In genomic region chr12:47707355-47707754, GRCh38 we compare ENCODE assay signal across 14 cellular contexts. TPM values are rescaled to one million over a fixed set of nuclear protein-coding genes. Genes with fewer than 3 reads are reported as not detected.
DNase-seq lines count a peak whose midpoint lies in the region; ATAC-seq, FAIRE-seq and TF ChIP-seq lines count a peak whose summit lies in the region.
"Had no signal": no experiment of that assay in that cellular context is flagged by ENCODE, and none has a peak within 500 bp of the region (broad histone marks: within the 10 kb centered on the region; RNA-seq: fewer than 3 reads in every experiment).

No MANE protein-coding gene starts in this region.

- H3K4me3 ChIP-seq in SK-N-SH (ENCODE audit: low read depth in 2 of 2, low read length in 1 of 2), result no peak overlapping the region

- FAIRE-seq in frontal cortex (lab: Jason Lieb, UNC), result no peak
- FAIRE-seq: kidney had no signal

- intact Hi-C loops in activated T-helper 2 cell treated with anti-CD3 and anti-CD28 coated beads, Interferon-gamma antibody, Interleukin-2, Interleukin-4, amounts not matched to agents 10 μg/mL and 5 μg/mL and 100 μg/mL, durations not matched to agents 14 hours and 24 hours and 36 hours (cut with micrococcal nuclease), result loop anchor here (2.0 to 10.0 kb wide), 10 partner anchors 125 to 1980 kb away; partner anchors contain the start of genes ARID2, ASB8, SCAF11 and SLC38A1

- TF ChIP-seq RAD21 in SK-N-SH (IDR thresholded peaks at IDR 0.05; ENCODE audit: low read length), result no peak

- TF ChIP-seq CTCF in SK-N-SH (IDR thresholded peaks at IDR 0.05), result no peak

- no peak overlapping the region for H3K27ac ChIP-seq in SK-N-SH (ENCODE audit: low read depth in 2 of 2, low read length in 1 of 2)

- no peaks in the 10 kb centered on the region for H4K20me1 ChIP-seq in SK-N-SH (ENCODE audit: insufficient read depth)

- no peak overlapping the region for H3K9ac ChIP-seq in SK-N-SH

- POLR2A ChIA-PET in SK-N-SH (lab: Yijun Ruan, JAX), result interaction anchor here (0.6 kb wide), 1 partner anchor 10 kb away, joined by 3 read pairs; no protein-coding TSS in a partner anchor

- no peaks in the 10 kb centered on the region for H3K9me3 Mint-ChIP-seq in IgD-negative memory B cell
- no peaks in the 10 kb centered on the region for H3K9me3 Mint-ChIP-seq in activated T-helper 2 cell treated with anti-CD3 and anti-CD28 coated beads, Interferon-gamma antibody, Interleukin-2, Interleukin-4, amounts not matched to agents 10 μg/mL and 5 μg/mL and 100 μg/mL, durations not matched to agents 14 hours and 24 hours and 36 hours
- no peaks in the 10 kb centered on the region for H3K9me3 Mint-ChIP-seq in natural killer cell treated with Interleukin-12 subunit alpha and Interleukin-12 subunit beta and Interleukin-15 and Interleukin-18, amount 100 ng/mL, for 72 hours

- no peak for DNase-seq in SK-N-SH
- DNase-seq in activated T-helper 2 cell treated with anti-CD3 and anti-CD28 coated beads, Interferon-gamma antibody, Interleukin-2, Interleukin-4, amounts not matched to agents 10 μg/mL and 5 μg/mL and 100 μg/mL, durations not matched to agents 14 hours and 24 hours and 36 hours (ENCODE audit: low spot score), result peak; percentile 3
- no peak for DNase-seq in natural killer cell treated with Interleukin-12 subunit alpha and Interleukin-12 subunit beta and Interleukin-15 and Interleukin-18, amount 100 ng/mL, for 72 hours (ENCODE audit: low spot score)
- no peak for DNase-seq in amniotic stem cell (lab: John Stamatoyannopoulos, UW)
- no peak for DNase-seq in frontal cortex (ENCODE audit: low spot score in 2 of 2)
- DNase-seq: 8988T, kidney, SIG-M5 had no signal

- H2AFZ ChIP-seq in SK-N-SH (ENCODE audit: low read depth), result no peak overlapping the region

- peak overlapping the region in 1 of 3 donors; percentile 18 for H3K27ac Mint-ChIP-seq in IgD-negative memory B cell
- peak overlapping the region; percentile 48 for H3K27ac Mint-ChIP-seq in activated T-helper 2 cell treated with anti-CD3 and anti-CD28 coated beads, Interferon-gamma antibody, Interleukin-2, Interleukin-4, amounts not matched to agents 10 μg/mL and 5 μg/mL and 100 μg/mL, durations not matched to agents 14 hours and 24 hours and 36 hours
- peak overlapping the region; percentile 95 to 98 for H3K27ac Mint-ChIP-seq in natural killer cell treated with Interleukin-12 subunit alpha and Interleukin-12 subunit beta and Interleukin-15 and Interleukin-18, amount 100 ng/mL, for 72 hours

- ATAC-seq in SK-N-SH treated with all-trans-retinoic acid at 6 μM for 48 hours (no peak), HG02588 (IDR thresholded peaks at IDR 0.05; ENCODE audit: unreplicated experiment) (no peak)
- no peak for ATAC-seq in natural killer cell treated with Interleukin-12 subunit alpha and Interleukin-12 subunit beta and Interleukin-15 and Interleukin-18, amount 100 ng/mL, for 72 hours
- ATAC-seq: activated CD4-positive, CD25-positive, alpha-beta regulatory T cell treated with anti-CD3 and anti-CD28 coated beads, Interleukin-2, amount 50 U/mL, for 24 hours had no signal

- no peaks in the 10 kb centered on the region for H3K27me3 Mint-ChIP-seq in IgD-negative memory B cell
- no peaks in the 10 kb centered on the region for H3K27me3 Mint-ChIP-seq in activated T-helper 2 cell treated with anti-CD3 and anti-CD28 coated beads, Interferon-gamma antibody, Interleukin-2, Interleukin-4, amounts not matched to agents 10 μg/mL and 5 μg/mL and 100 μg/mL, durations not matched to agents 14 hours and 24 hours and 36 hours (ENCODE audit: low read depth)
- H3K27me3 Mint-ChIP-seq in natural killer cell treated with Interleukin-12 subunit alpha and Interleukin-12 subunit beta and Interleukin-15 and Interleukin-18, amount 100 ng/mL, for 72 hours, result no peaks in the 10 kb centered on the region

- peaks cover 0 to 4% of the 10 kb centered on the region in 2 experiments for H3K36me3 ChIP-seq in SK-N-SH (replicated peaks in 1 of 2; ENCODE audit: control insufficient read depth in 1 of 2, insufficient read depth in 2 of 2, low read length in 1 of 2)
- H3K36me3 ChIP-seq: tibial nerve had no signal

- CTCF ChIA-PET in SK-N-SH (lab: Yijun Ruan, JAX), result interaction anchor here (0.8 to 43.0 kb wide), 5 partner anchors 9 to 129 kb away, joined by 3 to 1294 read pairs (median 36); partner anchors contain the start of gene SLC48A1

- H3K4me1 ChIP-seq in SK-N-SH (ENCODE audit: control insufficient read depth in 1 of 2, insufficient read depth in 2 of 2, low read depth in 1 of 2, low read length in 1 of 2), result peaks cover 0 to 5% of the 10 kb centered on the region in 2 experiments; a peak in 2 of 4 replicates

- H3K4me2 ChIP-seq in SK-N-SH, result 0 out of 2 replicates have a peak overlapping the region, but pooled peaks have one; percentile 76

- H3K79me2 ChIP-seq in SK-N-SH (ENCODE audit: insufficient read depth), result peaks cover 33% of the 10 kb centered on the region

- peak overlapping the region; percentile 13 to 84 (median 74) for H3K4me3 Mint-ChIP-seq in IgD-negative memory B cell
- H3K4me3 Mint-ChIP-seq in activated T-helper 2 cell treated with anti-CD3 and anti-CD28 coated beads, Interferon-gamma antibody, Interleukin-2, Interleukin-4, amounts not matched to agents 10 μg/mL and 5 μg/mL and 100 μg/mL, durations not matched to agents 14 hours and 24 hours and 36 hours (ENCODE audit: low read depth), result peak overlapping the region; percentile 67
- peak overlapping the region; percentile 72 for H3K4me3 Mint-ChIP-seq in natural killer cell treated with Interleukin-12 subunit alpha and Interleukin-12 subunit beta and Interleukin-15 and Interleukin-18, amount 100 ng/mL, for 72 hours

- no peaks in the 10 kb centered on the region for H3K9me2 ChIP-seq in SK-N-SH

- H3K4me1 Mint-ChIP-seq in IgD-negative memory B cell, result peaks cover 41 to 61% (median 55%) of the 10 kb centered on the region in 3 donors
- H3K4me1 Mint-ChIP-seq in activated T-helper 2 cell treated with anti-CD3 and anti-CD28 coated beads, Interferon-gamma antibody, Interleukin-2, Interleukin-4, amounts not matched to agents 10 μg/mL and 5 μg/mL and 100 μg/mL, durations not matched to agents 14 hours and 24 hours and 36 hours (ENCODE audit: low read depth), result peaks cover 54% of the 10 kb centered on the region
- H3K4me1 Mint-ChIP-seq in natural killer cell treated with Interleukin-12 subunit alpha and Interleukin-12 subunit beta and Interleukin-15 and Interleukin-18, amount 100 ng/mL, for 72 hours (ENCODE audit: low read depth in 2 of 2), result peaks cover 44 to 53% of the 10 kb centered on the region in 2 donors

- no peak for TF ChIP-seq EP300 in SK-N-SH (IDR thresholded peaks at IDR 0.05; ENCODE audit: borderline replicate concordance in 1 of 2, low read depth in 1 of 2, low read length in 1 of 2)

- H3F3A ChIP-seq in SK-N-SH (replicated peaks; ENCODE audit: insufficient read depth), result no peaks in the 10 kb centered on the region

- no peaks in the 10 kb centered on the region for H3K9me3 ChIP-seq in SK-N-SH
- H3K9me3 ChIP-seq: tibial nerve had no signal

- H3K36me3 Mint-ChIP-seq in IgD-negative memory B cell, result no peaks in the 10 kb centered on the region
- peaks cover 12% of the 10 kb centered on the region for H3K36me3 Mint-ChIP-seq in activated T-helper 2 cell treated with anti-CD3 and anti-CD28 coated beads, Interferon-gamma antibody, Interleukin-2, Interleukin-4, amounts not matched to agents 10 μg/mL and 5 μg/mL and 100 μg/mL, durations not matched to agents 14 hours and 24 hours and 36 hours (ENCODE audit: low read depth)
- no peaks in the 10 kb centered on the region for H3K36me3 Mint-ChIP-seq in natural killer cell treated with Interleukin-12 subunit alpha and Interleukin-12 subunit beta and Interleukin-15 and Interleukin-18, amount 100 ng/mL, for 72 hours

- H3K27me3 ChIP-seq in SK-N-SH (ENCODE audit: insufficient read depth), result no peaks in the 10 kb centered on the region
- H3K27me3 ChIP-seq: tibial nerve had no signal

TF ChIP-seq in SK-N-SH, 30 proteins besides CTCF, POLR2A, EP300 and RAD21 (continues in another document):
- TF ChIP-seq YY1 (IDR thresholded peaks at IDR 0.05; ENCODE audit: low read depth) (no peak), SMC3 (IDR thresholded peaks at IDR 0.05; ENCODE audit: low read depth, low read length) (no peak), ELF1 (IDR thresholded peaks at IDR 0.05) (no peak), MXI1 (IDR thresholded peaks at IDR 0.05; ENCODE audit: low read depth, low read length) (no peak)

TF ChIP-seq in SK-N-SH treated with all-trans-retinoic acid at 6 μM for 48 hours, 23 proteins besides CTCF, POLR2A, EP300 and RAD21 (continues in another document):
- TF ChIP-seq GLIS3 (CRISPR knock-in tag; IDR thresholded peaks at IDR 0.05) (no peak), CSDC2 (CRISPR knock-in tag; IDR thresholded peaks at IDR 0.05) (no peak)

RNA-seq across cellular contexts. Expression of gene RPAP3, which starts 1.5 kb away (rescaled TPM):
- polyA plus RNA-seq in SK-N-SH (2012; rRNA removed), result 6.7 and 9.3 TPM in 2 replicates
- 11.0 and 15.7 TPM in 2 replicates for polyA plus RNA-seq in SK-N-SH (2012; cell fraction: cytosol; rRNA removed)
- 2.4 and 7.6 TPM in 2 replicates for polyA plus RNA-seq in SK-N-SH (2012; cell fraction: nucleus; rRNA removed)
- polyA plus RNA-seq in IgD-negative memory B cell, result 46.0 TPM
- 57.4 and 58.7 TPM in 2 replicates for total RNA-seq in activated T-helper 2 cell treated with anti-CD3 and anti-CD28 coated beads, Interferon-gamma antibody, Interleukin-2, Interleukin-4, amounts not matched to agents 10 μg/mL and 5 μg/mL and 100 μg/mL, durations not matched to agents 14 hours and 24 hours and 36 hours
- 10 to 100 TPM; 26.3 to 33.8 TPM for total RNA-seq in natural killer cell treated with Interleukin-12 subunit alpha and Interleukin-12 subunit beta and Interleukin-15 and Interleukin-18, amount 100 ng/mL, for 72 hours
- 23.6 TPM for total RNA-seq in frontal cortex

RNA-seq across cellular contexts. Expression of gene ENDOU, which starts 17.9 kb away (rescaled TPM):
- not detected in 2 replicates for polyA plus RNA-seq in SK-N-SH (2012; rRNA removed)
- polyA plus RNA-seq in SK-N-SH (2012; cell fraction: cytosol; rRNA removed), result not detected in 2 replicates
- not detected in 2 replicates for polyA plus RNA-seq in SK-N-SH (2012; cell fraction: nucleus; rRNA removed)
- not detected for polyA plus RNA-seq in IgD-negative memory B cell
- not detected in 2 replicates for total RNA-seq in activated T-helper 2 cell treated with anti-CD3 and anti-CD28 coated beads, Interferon-gamma antibody, Interleukin-2, Interleukin-4, amounts not matched to agents 10 μg/mL and 5 μg/mL and 100 μg/mL, durations not matched to agents 14 hours and 24 hours and 36 hours
- total RNA-seq in natural killer cell treated with Interleukin-12 subunit alpha and Interleukin-12 subunit beta and Interleukin-15 and Interleukin-18, amount 100 ng/mL, for 72 hours, result not detected
- not detected for total RNA-seq in frontal cortex
- total RNA-seq: myocyte had no signal

RNA-seq across cellular contexts. Expression of gene RAPGEF3, which starts 51.3 kb away (rescaled TPM):
- 0.90 and 0.93 TPM in 2 replicates for polyA plus RNA-seq in SK-N-SH (2012; rRNA removed)
- 0.23 and 0.42 TPM in 2 replicates for polyA plus RNA-seq in SK-N-SH (2012; cell fraction: cytosol; rRNA removed)
- 3.8 and 4.7 TPM in 2 replicates for polyA plus RNA-seq in SK-N-SH (2012; cell fraction: nucleus; rRNA removed)
- polyA plus RNA-seq in IgD-negative memory B cell, result 0.26 TPM
- 1.8 and 2.7 TPM in 2 replicates for total RNA-seq in activated T-helper 2 cell treated with anti-CD3 and anti-CD28 coated beads, Interferon-gamma antibody, Interleukin-2, Interleukin-4, amounts not matched to agents 10 μg/mL and 5 μg/mL and 100 μg/mL, durations not matched to agents 14 hours and 24 hours and 36 hours
- under 1 TPM; 0.19 to 0.25 TPM for total RNA-seq in natural killer cell treated with Interleukin-12 subunit alpha and Interleukin-12 subunit beta and Interleukin-15 and Interleukin-18, amount 100 ng/mL, for 72 hours
- 7.7 TPM for total RNA-seq in frontal cortex
